Comparison of ENCODE assay signal across 26 cellular contexts in genomic region chr4:145567471-145567870, GRCh38.
"Had no signal": no experiment of that assay in that cellular context is flagged by ENCODE, and none has a peak within 500 bp of the region (broad histone marks: within the 10 kb centered on the region; RNA-seq: fewer than 3 reads in every experiment).

No MANE protein-coding gene starts in this region.

- H2AFZ ChIP-seq: neural progenitor cell, parathyroid adenoma had no signal

- H3K4me1 ChIP-seq: neural progenitor cell, parathyroid adenoma, psoas muscle, right lobe of liver, sigmoid colon, spleen, stomach, thyroid gland, tibial nerve, upper lobe of right lung, uterus had no signal

- H3K27me3 ChIP-seq: neural progenitor cell, ovary, right lobe of liver, sigmoid colon, spleen, stomach, thyroid gland, tibial nerve, upper lobe of right lung, uterus had no signal

- H3K9me3 ChIP-seq: psoas muscle, right lobe of liver, thoracic aorta, thyroid gland, tibial nerve, upper lobe of right lung, uterus had no signal

- ATAC-seq: naive thymus-derived CD4-positive, alpha-beta T cell; natural killer cell; psoas muscle; right cardiac atrium; stimulated activated effector memory CD8-positive, alpha-beta T cell treated with anti-CD3 and anti-CD28 coated beads, Interleukin-12 subunit alpha, Interleukin-12 subunit beta, amount 100 ng/mL, for 72 hours; stimulated activated naive B cell treated with anti-CD40 and anti-IgM and Interleukin-4, amounts not matched to agents 10 μg/mL and 1 μg/mL and 100 μg/mL, for 72 hours had no signal

- H3K4me2 ChIP-seq: neural progenitor cell, smooth muscle cell had no signal

- H3K36me3 ChIP-seq: neural progenitor cell, ovary, right lobe of liver, sigmoid colon, spleen, stomach, thoracic aorta, thyroid gland, tibial nerve, upper lobe of right lung, uterus had no signal

- H3K27ac ChIP-seq: neural progenitor cell, ovary, parathyroid adenoma, psoas muscle, right lobe of liver, sigmoid colon, skin epidermis, spleen, stomach, thoracic aorta, thyroid gland, tibial nerve, upper lobe of right lung, uterus had no signal

- DNase-seq: naive thymus-derived CD4-positive, alpha-beta T cell; natural killer cell; occipital lobe; ovary; psoas muscle; right cardiac atrium; right lobe of liver; sigmoid colon; spleen; stimulated activated CD4-positive, alpha-beta T cell treated with anti-CD3 and anti-CD28 coated beads, Interleukin-12 subunit alpha, Interleukin-12 subunit beta, amount 100 ng/mL, for 4 hours; stimulated activated CD4-positive, alpha-beta T cell treated with anti-CD3 and anti-CD28 coated beads, Interleukin-2, amount 100 ng/mL, for 24 hours; stimulated activated CD4-positive, alpha-beta T cell treated with anti-CD3 and anti-CD28 coated beads, Interleukin-2, amount 100 ng/mL, for 48 hours; stimulated activated CD4-positive, alpha-beta T cell treated with anti-CD3 and anti-CD28 coated beads, Interleukin-4, amount 100 ng/mL, for 24 hours; stimulated activated naive B cell treated with anti-CD40 and anti-IgM and Interleukin-4, amounts not matched to agents 10 μg/mL and 1 μg/mL and 100 μg/mL, for 72 hours; stimulated activated naive CD4-positive, alpha-beta T cell treated with Interleukin-2 at 50 U/mL for 16 hours; stomach; thyroid gland; upper lobe of right lung; uterus had no signal

- H3K4me3 ChIP-seq: neural progenitor cell, ovary, psoas muscle, right lobe of liver, sigmoid colon, skin epidermis, smooth muscle cell, spleen, stomach, thoracic aorta, thyroid gland, tibial nerve, upper lobe of right lung, uterus had no signal

- H3K79me2 ChIP-seq: parathyroid adenoma had no signal

- H3K9ac ChIP-seq: neural progenitor cell, parathyroid adenoma had no signal
